Comparison of ENCODE assay signal across 10 cellular contexts in genomic region chr6:111759836-111760785, GRCh38.
DNase-seq lines count a peak whose midpoint lies in the region; ATAC-seq, FAIRE-seq and TF ChIP-seq lines count a peak whose summit lies in the region.
"Had no signal": no experiment of that assay in that cellular context is flagged by ENCODE, and none has a peak within 500 bp of the region (broad histone marks: within the 10 kb centered on the region; RNA-seq: fewer than 3 reads in every experiment).

No MANE protein-coding gene starts in this region.

- no peak for TF ChIP-seq EP300 in esophagus muscularis mucosa (IDR thresholded peaks at IDR 0.05)

- in situ Hi-C loops in GM13977 (cut with MboI; ENCODE audit: low pct_unique_long_range_greater_than_20kb, low sequenced_read_pairs, unreplicated experiment) = no loop called here

- H3K9me3 ChIP-seq in CD4-positive, alpha-beta memory T cell (ENCODE audit: control insufficient read depth in 1 of 2, low read length in 2 of 2) = no peaks in the 10 kb centered on the region
- no peaks in the 10 kb centered on the region for H3K9me3 ChIP-seq in esophagus muscularis mucosa
- no peaks in the 10 kb centered on the region for H3K9me3 ChIP-seq in pancreas

- no peak for TF ChIP-seq POLR2A in esophagus muscularis mucosa (IDR thresholded peaks at IDR 0.05; ENCODE audit: low read depth)

- no peak for FAIRE-seq in pancreas (lab: Jason Lieb, UNC)
- FAIRE-seq: GM18507 had no signal

- CTCF ChIA-PET in CD4-positive, alpha-beta memory T cell (lab: Charles Lee; ENCODE audit: partially characterized antibody) = interaction anchor here (0.7 to 7.0 kb wide), 21 partner anchors 9 to 268 kb away, joined by 3 to 61 read pairs (median 4); no protein-coding TSS in a partner anchor

- H3K27me3 ChIP-seq in CD4-positive, alpha-beta memory T cell (ENCODE audit: insufficient read depth, low read length) = no peaks in the 10 kb centered on the region
- H3K27me3 ChIP-seq in esophagus muscularis mucosa (no peaks in the 10 kb centered on the region), pancreas (no peaks in the 10 kb centered on the region)

- peaks cover 20 to 45% of the 10 kb centered on the region in 2 donors for H3K36me3 Mint-ChIP-seq in CD4-positive, alpha-beta memory T cell

- H3K4me3 ChIP-seq in CD4-positive, alpha-beta memory T cell (ENCODE audit: low read length in 2 of 2) = peak overlapping the region; percentile 68 to 80
- H3K4me3 ChIP-seq in esophagus muscularis mucosa = peak overlapping the region; percentile 22 to 30 (median 26)
- H3K4me3 ChIP-seq in pancreas = no peak overlapping the region

- peak overlapping the region; percentile 97 to 100 (median 99) for H3K27ac Mint-ChIP-seq in CD4-positive, alpha-beta memory T cell

- peak overlapping the region; percentile 99 for H3K27ac ChIP-seq in CD4-positive, alpha-beta memory T cell (ENCODE audit: low read depth, low read length)
- H3K27ac ChIP-seq in esophagus muscularis mucosa (replicated peaks in 1 of 4) (peak overlapping the region; percentile 24 to 62 (median 60)), pancreas (no peak overlapping the region)

- H3K27me3 Mint-ChIP-seq in CD4-positive, alpha-beta memory T cell = no peaks in the 10 kb centered on the region

- H3K4me1 ChIP-seq in CD4-positive, alpha-beta memory T cell (ENCODE audit: insufficient read depth, low read length) = peaks cover 87% of the 10 kb centered on the region
- H3K4me1 ChIP-seq in esophagus muscularis mucosa (peaks cover 36 to 60% (median 53%) of the 10 kb centered on the region in 4 donors), pancreas (no peaks in the 10 kb centered on the region)

- no peak for TF ChIP-seq CTCF in esophagus muscularis mucosa (IDR thresholded peaks at IDR 0.05)
- no peak for TF ChIP-seq CTCF in pancreas (IDR thresholded peaks at IDR 0.05)
- no peak for TF ChIP-seq CTCF in GM13977 (IDR thresholded peaks at IDR 0.05; ENCODE audit: extremely low read depth, insufficient read depth, missing control alignments)

- WGBS in esophagus muscularis mucosa = 30% methylated on average over 18 of the region's 18 CpGs
- 73 to 75% methylated on average over 18 of the region's 18 CpGs for WGBS in pancreas, 2 donors

- peak; percentile 89 to 93 (median 90) for DNase-seq in CD4-positive, alpha-beta memory T cell
- DNase-seq in T-helper 22 cell (ENCODE audit: low read depth) (peak; percentile 57), esophagus muscularis mucosa (ENCODE audit: extremely low spot score) (no peak), pancreas (no peak), DMS79 (lab: John Stamatoyannopoulos, UW) (no peak), GM13977 (ENCODE audit: low spot score) (no peak), T-helper 9 cell (no peak)
- DNase-seq: NCI-H69 had no signal

- peak overlapping the region; percentile 85 to 99 (median 96) for H3K4me3 Mint-ChIP-seq in CD4-positive, alpha-beta memory T cell

- intact Hi-C loops in CD4-positive, alpha-beta memory T cell (cut with micrococcal nuclease) = loop anchor here (1.0 to 5.0 kb wide), 7 partner anchors 9 to 237 kb away; partner anchors contain the start of gene FYN
- intact Hi-C loops in esophagus muscularis mucosa (cut with DNase I) (no loop called here), pancreas (cut with DNase I) (no loop called here)

- ATAC-seq in pancreas (peak in 3 of 4 donors; percentile 36 to 59 (median 51)), HG02938 (IDR thresholded peaks at IDR 0.05; ENCODE audit: unreplicated experiment) (no peak)

- H3K36me3 ChIP-seq in CD4-positive, alpha-beta memory T cell (ENCODE audit: insufficient read depth, low read length) = no peaks in the 10 kb centered on the region
- H3K36me3 ChIP-seq in esophagus muscularis mucosa = no peaks in the 10 kb centered on the region
- no peaks in the 10 kb centered on the region for H3K36me3 ChIP-seq in pancreas

- peaks cover 62 to 96% (median 77%) of the 10 kb centered on the region in 4 donors for H3K4me1 Mint-ChIP-seq in CD4-positive, alpha-beta memory T cell

- H3K9me3 Mint-ChIP-seq in CD4-positive, alpha-beta memory T cell = peaks cover 0 to 6% (median 0%) of the 10 kb centered on the region in 8 donors

- POLR2A ChIA-PET in CD4-positive, alpha-beta memory T cell (lab: Charles Lee; ENCODE audit: partially characterized antibody) = interaction anchor here (0.6 to 10.0 kb wide), 43 partner anchors 9 to 501 kb away, joined by 3 to 201 read pairs (median 7); partner anchors contain the start of gene FYN

Comparison
In these comparisons a context has a peak if more than half of its experiments do, and no peak if none do; other contexts are left out.
1. DNase-seq: peak in CD4-positive, alpha-beta memory T cell (5 of 5) and T-helper 22 cell (single experiment); none in esophagus muscularis mucosa (single experiment), pancreas (0 of 6), DMS79 (single experiment), GM13977 (single experiment) and T-helper 9 cell (single experiment).
2. H3K27ac ChIP-seq: peak in CD4-positive, alpha-beta memory T cell (single experiment) and esophagus muscularis mucosa (4 of 4); none in pancreas (0 of 4).
3. H3K4me3 ChIP-seq: peak in CD4-positive, alpha-beta memory T cell (2 of 2) and esophagus muscularis mucosa (4 of 4); none in pancreas (0 of 4).